Comparison of ENCODE assay signal across 26 cellular contexts in the genomic region with DNA sequence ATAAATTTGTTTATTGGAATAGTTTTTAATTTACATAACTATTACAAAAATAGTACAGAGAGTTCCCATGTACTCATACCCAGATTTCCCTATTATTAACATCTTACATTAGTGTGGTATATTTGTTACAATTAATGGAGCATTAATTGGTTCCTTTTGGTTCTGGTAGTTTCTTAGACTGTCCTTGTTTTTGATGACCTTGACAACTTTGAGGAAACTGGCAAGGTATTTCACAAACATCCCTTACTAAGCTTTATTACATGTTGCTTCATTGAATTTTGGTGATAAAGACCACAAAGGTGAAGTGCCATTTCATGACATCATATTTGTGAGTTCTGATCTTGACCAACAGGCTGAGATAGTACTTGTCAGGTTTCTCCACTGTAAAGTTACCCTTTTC.
"Had no signal": no experiment of that assay in that cellular context is flagged by ENCODE, and none has a peak within 500 bp of the region (broad histone marks: within the 10 kb centered on the region; RNA-seq: fewer than 3 reads in every experiment).

No MANE protein-coding gene starts in this region.

- H3K9me3 ChIP-seq: colonic mucosa, esophagus muscularis mucosa, esophagus squamous epithelium, gastrocnemius medialis, gastroesophageal sphincter had no signal

- H3K27ac ChIP-seq: colonic mucosa, coronary artery, dorsolateral prefrontal cortex, epithelial cell of prostate, esophagus muscularis mucosa, esophagus squamous epithelium, foreskin keratinocyte, gastrocnemius medialis, gastroesophageal sphincter, heart left ventricle, heart right ventricle had no signal

- FAIRE-seq: colon, endothelial cell of umbilical vein had no signal

- ATAC-seq: effector memory CD8-positive, alpha-beta T cell; esophagus mucosa; foreskin keratinocyte; gastrocnemius medialis; gastroesophageal sphincter; heart left ventricle; heart right ventricle had no signal

- H3K4me3 ChIP-seq: colonic mucosa, coronary artery, dorsolateral prefrontal cortex, esophagus muscularis mucosa, esophagus squamous epithelium, gastrocnemius medialis, gastroesophageal sphincter, heart left ventricle, heart right ventricle had no signal

- DNase-seq: colonic mucosa; cortex of kidney; dermis blood vessel endothelial cell; dorsolateral prefrontal cortex; effector CD4-positive, alpha-beta T cell; effector CD8-positive, alpha-beta T cell; effector memory CD4-positive, alpha-beta T cell; effector memory CD8-positive, alpha-beta T cell; endodermal cell; erythroblast; esophagus squamous epithelium; foreskin fibroblast; foreskin keratinocyte; foreskin melanocyte; gastrocnemius medialis; glutamatergic neuron; head of caudate nucleus; heart left ventricle; heart right ventricle had no signal

- H3K27me3 ChIP-seq: colonic mucosa, dorsolateral prefrontal cortex, esophagus muscularis mucosa, esophagus squamous epithelium, foreskin keratinocyte, gastrocnemius medialis, gastroesophageal sphincter, heart left ventricle, heart right ventricle had no signal

- H3K4me1 ChIP-seq: colonic mucosa, esophagus muscularis mucosa, esophagus squamous epithelium, foreskin keratinocyte, gastrocnemius medialis, gastroesophageal sphincter, heart left ventricle, heart right ventricle had no signal

- H3K36me3 ChIP-seq: colonic mucosa, esophagus muscularis mucosa, esophagus squamous epithelium, gastrocnemius medialis, gastroesophageal sphincter, heart left ventricle, heart right ventricle had no signal
